In the genomic region with DNA sequence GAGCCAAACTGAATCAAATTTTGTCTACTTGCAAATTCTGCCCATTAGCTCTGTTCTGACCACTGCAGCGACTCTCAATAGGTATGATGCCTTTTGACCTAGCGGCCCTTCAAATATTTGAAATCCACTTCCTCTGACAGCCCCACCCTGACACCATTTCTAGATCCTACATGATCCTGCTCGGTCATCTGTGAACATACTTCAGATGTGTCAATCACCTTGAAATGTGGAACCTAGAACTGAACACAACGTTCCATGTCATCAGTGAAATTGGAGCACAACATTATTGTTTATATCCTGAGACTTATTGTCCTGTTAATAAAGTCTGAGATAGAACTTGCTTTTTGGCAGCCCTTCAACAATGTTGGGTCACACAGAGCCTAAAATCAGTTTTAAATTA, we compare ENCODE assay signal across 24 cellular contexts.
"Had no signal": no experiment of that assay in that cellular context is flagged by ENCODE, and none has a peak within 500 bp of the region (broad histone marks: within the 10 kb centered on the region; RNA-seq: fewer than 3 reads in every experiment).

No MANE protein-coding gene starts in this region.

- H3K27ac ChIP-seq: ascending aorta, body of pancreas had no signal

- DNase-seq: activated B cell treated with CpG ODN at 0.5 μM for 24 hours; activated CD4-positive, alpha-beta memory T cell treated with anti-CD3 and anti-CD28 coated beads for 36 hours; activated CD4-positive, alpha-beta T cell treated with anti-CD3 and anti-CD28 coated beads, Interleukin-2, amount 10 ng/mL, durations not matched to agents 7 days and 5 days; activated CD8-positive, alpha-beta memory T cell treated with anti-CD3 and anti-CD28 coated beads for 24 hours; activated effector memory CD4-positive, alpha-beta T cell treated with anti-CD3 and anti-CD28 coated beads, Interleukin-2, amount 50 U/mL, for 16 hours; activated naive CD4-positive, alpha-beta T cell treated with Interleukin-2 at 50 U/mL for 16 hours; activated naive CD8-positive, alpha-beta T cell treated with anti-CD3 and anti-CD28 coated beads, Interleukin-2, amount 50 U/mL, for 24 hours; activated T-cell treated with anti-CD3 and anti-CD28 coated beads, Interleukin-2, amount 50 U/mL, for 4 hours; amniotic stem cell; body of pancreas; NCI-H1048; NCI-H146; NCI-H187 treated with DMSO at 0.1 percent for 48 hours; NCI-H2081 treated with DMSO at 0.1 percent for 48 hours; NCI-H2171 treated with DMSO at 0.1 percent for 48 hours; NCI-H510A treated with DMSO at 0.1 percent for 48 hours; NCI-H69; NK-92 treated with Interleukin-12 subunit alpha and Interleukin-12 subunit beta, amount 100 ng/mL, for 24 hours; SIG-M5; T-helper 17 cell; T-helper 9 cell had no signal

- H3K27me3 ChIP-seq: ascending aorta, body of pancreas had no signal

- H3K9me3 ChIP-seq: ascending aorta, body of pancreas had no signal

- H3K4me1 ChIP-seq: ascending aorta, body of pancreas had no signal

- FAIRE-seq: bronchial epithelial cell had no signal

- H3K36me3 ChIP-seq: ascending aorta had no signal

- H3K4me3 ChIP-seq: ascending aorta, body of pancreas had no signal

- ATAC-seq: activated naive CD4-positive, alpha-beta T cell treated with anti-CD3 and anti-CD28 coated beads, Interleukin-2, amount 50 U/mL, for 72 hours; activated naive CD8-positive, alpha-beta T cell treated with anti-CD3 and anti-CD28 coated beads, Interleukin-2, amount 50 U/mL, for 24 hours; activated T-cell treated with anti-CD3 and anti-CD28 coated beads, Interleukin-2, amount 50 U/mL, for 4 hours; body of pancreas; T-helper 17 cell had no signal
